7 cellular contexts compared by ENCODE assay signal in the genomic region with DNA sequence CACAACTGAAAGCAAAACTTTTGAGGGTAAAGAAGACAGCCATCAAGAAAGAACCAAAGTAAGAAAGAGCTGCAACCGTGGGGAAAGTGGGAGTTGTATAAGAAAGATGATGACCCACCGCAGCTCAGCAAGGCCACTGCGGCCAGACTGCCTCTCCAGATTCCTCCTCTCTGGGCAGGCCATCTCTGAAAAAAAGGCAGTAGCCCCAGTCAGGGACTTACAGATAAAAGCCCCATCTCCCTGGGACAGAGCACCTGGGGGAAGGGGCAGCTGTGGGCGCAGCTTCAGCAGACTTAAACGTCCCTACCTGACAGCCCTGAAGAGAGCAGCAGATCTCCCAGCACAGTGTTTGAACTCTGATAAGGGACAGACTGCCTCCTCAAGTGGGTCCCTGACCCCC.
DNase-seq lines count a peak whose midpoint lies in the region; ATAC-seq, FAIRE-seq and TF ChIP-seq lines count a peak whose summit lies in the region.
"Not testable (repeated sequence)": the region's sequence is repeated elsewhere in the genome, so short reads cannot be mapped to it uniquely, and the experiment has no call there.

No MANE protein-coding gene starts in this region.

- H3K23ac ChIP-seq in trophoblast cell (ENCODE audit: low read length) = not testable (repeated sequence)

- not testable (repeated sequence) for BruUV-seq in HepG2 (replicated peaks; lab: Mats Ljungman, UMichigan)

- peak overlapping the region; percentile 9 for H2BK12ac ChIP-seq in trophoblast cell (ENCODE audit: low read length)

- not testable (repeated sequence) for H3K4ac ChIP-seq in trophoblast cell (ENCODE audit: low read depth, low read length)

- H3K36me3 Mint-ChIP-seq in GM23338 (ENCODE audit: low read depth) (peaks cover 37% of the 10 kb centered on the region), endodermal cell (ENCODE audit: low read depth) (peaks cover 12% of the 10 kb centered on the region), nephron progenitor cell (ENCODE audit: low read depth) (peaks cover 70% of the 10 kb centered on the region)

- 55 to 76% methylated on average over 2 to 5 of the region's 5 CpGs for WGBS in endodermal cell (ENCODE audit: insufficient coverage in 1 of 2, insufficient read length in 1 of 2), 2 experiments
- WGBS in HepG2 (ENCODE audit: low lambda C conversion rate) = 82% methylated on average over 5 of the region's 5 CpGs
- no CpG with 5 or more reads among the region's 5 CpGs for WGBS in trophoblast cell (ENCODE audit: extremely low coverage, insufficient coverage, insufficient read length)

- ATAC-seq in DND-41 (ENCODE audit: insufficient read depth, low read depth) = peak; percentile 27; the same call in 1 of the 3 replicates
- peak; percentile 26; the same call in 2 of the 3 replicates for ATAC-seq in GM23338
- not testable (repeated sequence) for ATAC-seq in HepG2

- not testable (repeated sequence) for H3K4me2 ChIP-seq in DND-41 (ENCODE audit: insufficient read depth, low read length); trophoblast cell (ENCODE audit: low read length)
- H3K4me2 ChIP-seq in GM23338 (peak overlapping the region; percentile 37; the same call in 1 of the 2 replicates), HepG2 (ENCODE audit: low read depth, low read length) (peak overlapping the region; percentile 39)

- not testable (repeated sequence) for H3F3A ChIP-seq in GM23338 (replicated peaks; ENCODE audit: low read depth)

- TF ChIP-seq RAD21 in HepG2 (CRISPR knock-in tag; IDR thresholded peaks at IDR 0.05) = not testable (repeated sequence)

- peaks cover 22% of the 10 kb centered on the region for H3K9me3 ChIP-seq in DND-41 (ENCODE audit: insufficient read depth, low read length, severe bottlenecking)
- H3K9me3 ChIP-seq in HUES48 (ENCODE audit: control insufficient read depth, insufficient read depth, low read length) = peaks cover 19% of the 10 kb centered on the region
- peaks cover 34% of the 10 kb centered on the region for H3K9me3 ChIP-seq in endodermal cell (ENCODE audit: control insufficient read depth, low read length)
- peaks cover 11% of the 10 kb centered on the region for H3K9me3 ChIP-seq in HepG2 (ENCODE audit: low read length)
- not testable (repeated sequence) for H3K9me3 ChIP-seq in trophoblast cell (ENCODE audit: insufficient read depth, low read depth, low read length)

- H3K18ac ChIP-seq in trophoblast cell (ENCODE audit: low read length) = not testable (repeated sequence)

- H3K4me1 ChIP-seq in DND-41 (ENCODE audit: insufficient read depth, low read length) = peaks cover 28% of the 10 kb centered on the region
- peaks cover 29% of the 10 kb centered on the region for H3K4me1 ChIP-seq in GM23338 (ENCODE audit: insufficient read depth)
- peaks cover 25% of the 10 kb centered on the region for H3K4me1 ChIP-seq in HUES48 (ENCODE audit: control insufficient read depth, insufficient read depth, low read length)
- H3K4me1 ChIP-seq in endodermal cell (ENCODE audit: control insufficient read depth, insufficient read depth, low read length); trophoblast cell (ENCODE audit: control insufficient read depth in 1 of 2, insufficient read depth in 2 of 2, low read length in 2 of 2): not testable (repeated sequence)
- peaks cover 64% of the 10 kb centered on the region for H3K4me1 ChIP-seq in HepG2 (ENCODE audit: insufficient read depth, low read length)

- TF ChIP-seq POLR2A in HepG2 (IDR thresholded peaks at IDR 0.05; ENCODE audit: insufficient read depth in 1 of 2, low read depth in 2 of 2, low read length in 2 of 2) = not testable (repeated sequence)

- H3K4me1 Mint-ChIP-seq in GM23338 (peaks cover 54% of the 10 kb centered on the region), endodermal cell (peaks cover 39% of the 10 kb centered on the region), nephron progenitor cell (peaks cover 11% of the 10 kb centered on the region)

- not testable (repeated sequence) for FAIRE-seq in HepG2 (lab: Jason Lieb, UNC)

- not testable (repeated sequence) for TF ChIP-seq CTCF in DND-41 (IDR thresholded peaks at IDR 0.05; ENCODE audit: borderline replicate concordance, extremely low read depth, low read length, poor library complexity, severe bottlenecking); GM23338 (conservative IDR thresholded peaks at IDR 0.05; ENCODE audit: low read depth in 2 of 2); endodermal cell (conservative IDR thresholded peaks at IDR 0.05); HepG2 (CRISPR knock-in tag; IDR thresholded peaks at IDR 0.05); nephron progenitor cell (IDR thresholded peaks at IDR 0.05)

- TF ChIP-seq EP300 in HepG2 (IDR thresholded peaks at IDR 0.05; ENCODE audit: low read depth in 2 of 2, low read length in 2 of 2); HepG2 (CRISPR knock-in tag; IDR thresholded peaks at IDR 0.05; ENCODE audit: borderline replicate concordance): not testable (repeated sequence)

- CTCF ChIA-PET in HepG2 (lab: Yijun Ruan, JAX; ENCODE audit: low intra/inter-chr PET ratio, low total read pairs) = not testable (repeated sequence)

- not testable (repeated sequence) for H3K4me3 Mint-ChIP-seq in GM23338, endodermal cell
- H3K4me3 Mint-ChIP-seq in nephron progenitor cell = peak overlapping the region; percentile 2

- not testable (repeated sequence) for H3K4me3 ChIP-seq in DND-41 (ENCODE audit: low read depth in 1 of 2, low read length in 2 of 2); HUES48 (ENCODE audit: low read depth, low read length); HepG2 (replicated peaks in 1 of 3; ENCODE audit: insufficient read depth in 1 of 3, low read depth in 2 of 3, low read length in 3 of 3); trophoblast cell (ENCODE audit: low read depth, low read length)
- peak overlapping the region; percentile 1; the same call in 1 of the 2 replicates for H3K4me3 ChIP-seq in GM23338
- H3K4me3 ChIP-seq in endodermal cell (ENCODE audit: low read length) = peak overlapping the region; percentile 33

- POLR2A ChIA-PET in HepG2 (lab: Yijun Ruan, JAX) = not testable (repeated sequence)

- H3K9me2 ChIP-seq in GM23338 (ENCODE audit: insufficient read depth) = not testable (repeated sequence)

- H4K20me1 ChIP-seq in DND-41 (ENCODE audit: insufficient read depth, low read length); GM23338 (replicated peaks; ENCODE audit: insufficient read depth); HepG2 (ENCODE audit: insufficient read depth, low read length): not testable (repeated sequence)

- not testable (repeated sequence) for H4K91ac ChIP-seq in trophoblast cell (ENCODE audit: low read depth, low read length)

- peak overlapping the region; percentile 40 for H2BK5ac ChIP-seq in trophoblast cell (ENCODE audit: low read depth, low read length, poor library complexity)

- H2AFZ ChIP-seq in DND-41 (ENCODE audit: low read depth, low read length); GM23338; HepG2 (ENCODE audit: low read length); trophoblast cell (ENCODE audit: insufficient read depth, low read length, poor library complexity): not testable (repeated sequence)

- not testable (repeated sequence) for H3K14ac ChIP-seq in trophoblast cell (ENCODE audit: low read length)

- not testable (repeated sequence) for H3K36me3 ChIP-seq in DND-41 (ENCODE audit: insufficient read depth, low read length); HUES48 (ENCODE audit: control insufficient read depth, insufficient read depth, low read length); endodermal cell (ENCODE audit: control insufficient read depth, insufficient read depth, low read length); HepG2 (replicated peaks in 1 of 2; ENCODE audit: control insufficient read depth in 1 of 2, insufficient read depth in 2 of 2, low read length in 2 of 2); trophoblast cell (ENCODE audit: control insufficient read depth in 1 of 2, insufficient read depth in 2 of 2, low read length in 2 of 2)
- peaks cover 17% of the 10 kb centered on the region; the same call in 1 of the 2 replicates for H3K36me3 ChIP-seq in GM23338 (ENCODE audit: insufficient read depth)

- H4K12ac ChIP-seq in trophoblast cell (ENCODE audit: low read depth, low read length) = not testable (repeated sequence)

- H3K79me2 ChIP-seq in DND-41 (ENCODE audit: insufficient read depth, low read length); HepG2 (ENCODE audit: insufficient read depth, low read length); trophoblast cell (ENCODE audit: control insufficient read depth, insufficient read depth, low read length, poor library complexity): not testable (repeated sequence)
- peaks cover 27% of the 10 kb centered on the region for H3K79me2 ChIP-seq in GM23338 (replicated peaks; ENCODE audit: insufficient read depth)

- H3K27me3 Mint-ChIP-seq in GM23338 (ENCODE audit: insufficient read depth, low read depth, poor library complexity); endodermal cell (ENCODE audit: insufficient read depth); nephron progenitor cell (ENCODE audit: low read depth, poor library complexity): not testable (repeated sequence)

- H3K9me3 Mint-ChIP-seq in GM23338 (peaks cover 28% of the 10 kb centered on the region), endodermal cell (peaks cover 34% of the 10 kb centered on the region), nephron progenitor cell (peaks cover 73% of the 10 kb centered on the region)

- intact Hi-C loops in HepG2 (cut with micrococcal nuclease; ENCODE audit: unreplicated experiment) = loop anchor here (5.0 kb wide), 1 partner anchor 47 kb away; no protein-coding TSS in a partner anchor

- H3K9ac ChIP-seq in DND-41 (ENCODE audit: low read depth, low read length); HUES48 (ENCODE audit: low read depth, low read length); endodermal cell (ENCODE audit: extremely low read depth, low read length, poor library complexity, severe bottlenecking); HepG2 (ENCODE audit: insufficient read depth, low read depth, low read length); trophoblast cell (ENCODE audit: low read length): not testable (repeated sequence)

- DNase-seq in DND-41 (peak; percentile 12), endodermal cell (peak; percentile 62)
- DNase-seq in GM23338 (ENCODE audit: low spot score); HepG2 (ENCODE audit: low spot score); nephron progenitor cell; trophoblast cell: not testable (repeated sequence)

- H3K27ac ChIP-seq in DND-41 (ENCODE audit: low read length) = peak overlapping the region; percentile 69
- H3K27ac ChIP-seq in GM23338 (ENCODE audit: low read depth) = peak overlapping the region; percentile 80
- peak overlapping the region; percentile 91 for H3K27ac ChIP-seq in HUES48 (ENCODE audit: low read depth, low read length)
- not testable (repeated sequence) for H3K27ac ChIP-seq in endodermal cell (ENCODE audit: low read depth, low read length); HepG2 (ENCODE audit: extremely low read length, insufficient read depth, low read length); trophoblast cell (ENCODE audit: low read depth, low read length)

- not testable (repeated sequence) for H2AK5ac ChIP-seq in trophoblast cell (ENCODE audit: low read length)

- H3K27ac Mint-ChIP-seq in GM23338, nephron progenitor cell: not testable (repeated sequence)
- H3K27ac Mint-ChIP-seq in endodermal cell = peak overlapping the region; percentile 2

- H4K8ac ChIP-seq in trophoblast cell (ENCODE audit: low read depth, low read length) = not testable (repeated sequence)

- not testable (repeated sequence) for H3K79me1 ChIP-seq in trophoblast cell (ENCODE audit: low read length)

- not testable (repeated sequence) for H2BK120ac ChIP-seq in trophoblast cell (ENCODE audit: insufficient read depth, low read length, poor library complexity)

- in situ Hi-C loops in HepG2 (cut with HindIII; ENCODE audit: extremely low pct_ligation_motif_present, low pct_unique_long_range_greater_than_20kb) = not testable (repeated sequence)

- H3K27me3 ChIP-seq in DND-41 (ENCODE audit: insufficient read depth, low read length, poor library complexity); GM23338 (ENCODE audit: insufficient read depth); HUES48 (ENCODE audit: control insufficient read depth, insufficient read depth, low read length); endodermal cell (ENCODE audit: control insufficient read depth, insufficient read depth, low read length, poor library complexity, severe bottlenecking); HepG2 (ENCODE audit: control insufficient read depth in 1 of 2, insufficient read depth in 2 of 2, low read length in 2 of 2); trophoblast cell (ENCODE audit: insufficient read depth, low read length): not testable (repeated sequence)
